Comparison of ENCODE assay signal across 8 cellular contexts in the genomic region with DNA sequence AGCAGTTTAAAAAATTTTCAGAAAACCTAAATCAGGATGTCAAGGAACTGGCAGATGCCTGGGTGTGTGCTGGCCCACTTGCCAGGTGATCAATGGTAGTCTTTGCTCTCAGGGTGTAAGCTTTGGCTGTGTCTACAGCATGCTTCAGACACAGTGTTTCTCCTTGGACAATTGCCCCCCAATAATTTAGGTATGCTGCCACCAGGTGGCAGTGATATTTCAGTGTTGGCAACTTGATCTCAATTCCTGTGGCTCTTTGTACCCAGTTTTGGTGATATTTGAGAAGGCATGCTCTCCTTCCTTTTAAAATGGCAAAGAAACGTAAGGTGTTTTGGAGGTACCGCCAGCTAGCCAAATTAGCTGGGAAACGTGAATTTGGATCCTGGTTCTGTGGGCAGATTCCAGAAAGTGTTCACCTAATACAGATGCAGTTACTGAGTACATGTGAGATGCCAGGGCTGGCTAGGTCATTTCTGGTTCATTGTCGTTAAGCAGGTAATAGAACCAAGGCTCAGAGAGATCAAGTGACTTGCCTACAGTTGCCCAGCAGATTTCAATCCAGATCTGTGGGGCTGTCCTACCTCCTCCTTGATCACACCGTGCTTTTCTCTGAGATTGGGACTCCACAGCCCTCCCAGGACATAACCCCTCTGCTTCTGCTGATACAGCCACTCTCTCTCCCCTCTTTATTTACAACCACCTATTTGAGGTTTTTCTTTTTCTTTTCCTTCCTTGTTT.
DNase-seq lines count a peak whose midpoint lies in the region; ATAC-seq, FAIRE-seq and TF ChIP-seq lines count a peak whose summit lies in the region.

No MANE protein-coding gene starts in this region.

- H3K4me3 Mint-ChIP-seq in activated CD4-positive, alpha-beta T cell treated with anti-CD3 and anti-CD28 coated beads, Interleukin-2, amount 10 ng/mL, durations not matched to agents 24 days and 14 days, result no peak overlapping the region

- peak in 1 of 5 donors; percentile 29 for DNase-seq in heart left ventricle
- no peak for DNase-seq in right atrium auricular region (ENCODE audit: low spot score)
- peak; percentile 61 for DNase-seq in NCI-H1694 treated with DMSO at 0.1 percent for 48 hours (lab: John Stamatoyannopoulos, UW)
- peak; percentile 89 for DNase-seq in activated CD4-positive, alpha-beta T cell treated with anti-CD3 and anti-CD28 coated beads, Interleukin-2, amount 10 ng/mL, durations not matched to agents 24 days and 14 days
- no peak for DNase-seq in H1 (ENCODE audit: low read depth in 1 of 2, low spot score in 2 of 2)
- no peak for DNase-seq in upper lobe of right lung

- no peak overlapping the region for H3K4me3 ChIP-seq in heart left ventricle
- H3K4me3 ChIP-seq in right atrium auricular region, result no peak overlapping the region
- H3K4me3 ChIP-seq in H1 (ENCODE audit: extremely low read depth in 1 of 4, insufficient read depth in 2 of 4, low read depth in 3 of 4, low read length in 4 of 4), result no peak overlapping the region
- H3K4me3 ChIP-seq in neural cell (ENCODE audit: low read length), result no peak overlapping the region
- no peak overlapping the region for H3K4me3 ChIP-seq in upper lobe of right lung

- H3K18ac ChIP-seq in H1 (ENCODE audit: extremely low read depth, low read length), result no peak overlapping the region

- no peaks in the 10 kb centered on the region for H3K9me3 ChIP-seq in heart left ventricle
- no peaks in the 10 kb centered on the region for H3K9me3 ChIP-seq in right atrium auricular region
- no peaks in the 10 kb centered on the region for H3K9me3 ChIP-seq in H1 (ENCODE audit: insufficient read depth in 2 of 2, low read depth in 1 of 2, low read length in 1 of 2)
- H3K9me3 ChIP-seq in neural cell (ENCODE audit: low read length), result no peaks in the 10 kb centered on the region
- no peaks in the 10 kb centered on the region for H3K9me3 ChIP-seq in upper lobe of right lung

- no peak overlapping the region for H2BK120ac ChIP-seq in H1 (replicated peaks; ENCODE audit: low read depth, low read length)

- H3K4ac ChIP-seq in H1 (replicated peaks; ENCODE audit: insufficient read length, low read depth, low read length), result no peak overlapping the region

- H3K36me3 ChIP-seq in heart left ventricle (peaks cover 0 to 37% (median 0%) of the 10 kb centered on the region in 9 donors), right atrium auricular region (no peaks in the 10 kb centered on the region), H1 (ENCODE audit: control insufficient read depth in 2 of 4, insufficient read depth in 4 of 4, low read length in 3 of 4) (no peaks in the 10 kb centered on the region), neural cell (ENCODE audit: insufficient read depth, low read length) (peaks cover 6% of the 10 kb centered on the region), upper lobe of right lung (peaks cover 19% of the 10 kb centered on the region)

- no peak overlapping the region for H3K27ac ChIP-seq in heart left ventricle
- no peak overlapping the region for H3K27ac ChIP-seq in right atrium auricular region
- H3K27ac ChIP-seq in H1 (ENCODE audit: low read depth, low read length), result no peak overlapping the region
- H3K27ac ChIP-seq in neural cell (ENCODE audit: low read length), result no peak overlapping the region
- H3K27ac ChIP-seq in upper lobe of right lung, result no peak overlapping the region

- H3F3A ChIP-seq in neural cell (ENCODE audit: insufficient read depth, low read length, poor library complexity, severe bottlenecking), result no peaks in the 10 kb centered on the region

- H3K9me3 Mint-ChIP-seq in activated CD4-positive, alpha-beta T cell treated with anti-CD3 and anti-CD28 coated beads, Interleukin-2, amount 10 ng/mL, durations not matched to agents 24 days and 14 days, result no peaks in the 10 kb centered on the region

- H4K5ac ChIP-seq in H1 (ENCODE audit: insufficient read length, low read depth, low read length), result no peak overlapping the region

- peaks cover 4 to 9% of the 10 kb centered on the region in 2 experiments for H4K20me1 ChIP-seq in H1 (replicated peaks in 1 of 2; ENCODE audit: control insufficient read depth in 1 of 2, insufficient read depth in 2 of 2, low read length in 2 of 2)
- H4K20me1 ChIP-seq in neural cell (ENCODE audit: insufficient read depth), result no peaks in the 10 kb centered on the region

- H3K4me1 Mint-ChIP-seq in activated CD4-positive, alpha-beta T cell treated with anti-CD3 and anti-CD28 coated beads, Interleukin-2, amount 10 ng/mL, durations not matched to agents 24 days and 14 days, result peaks cover 26% of the 10 kb centered on the region

- no peak for TF ChIP-seq EP300 in H1 (IDR thresholded peaks at IDR 0.05; ENCODE audit: borderline replicate concordance in 1 of 2, low read depth in 2 of 2, low read length in 2 of 2)
- no peak for TF ChIP-seq EP300 in neural cell (conservative IDR thresholded peaks at IDR 0.05; ENCODE audit: poor library complexity, severe bottlenecking)

- no peak overlapping the region for H2BK12ac ChIP-seq in H1 (ENCODE audit: low read depth, low read length)

- TF ChIP-seq RAD21 in H1 (IDR thresholded peaks at IDR 0.05 in 1 of 2, conservative IDR thresholded peaks at IDR 0.05 in 1 of 2; ENCODE audit: low read depth in 2 of 2, low read length in 2 of 2), result peak; percentile 82 to 83
- TF ChIP-seq RAD21 in neural cell (conservative IDR thresholded peaks at IDR 0.05), result peak; percentile 62

- no peak for TF ChIP-seq POLR2A in heart left ventricle (IDR thresholded peaks at IDR 0.05)
- TF ChIP-seq POLR2A in H1 (IDR thresholded peaks at IDR 0.05; ENCODE audit: control extremely low read depth in 1 of 2, low read depth in 2 of 2, low read length in 2 of 2), result no peak

- no peak for FAIRE-seq in H1 (lab: Jason Lieb, UNC)

- H3K27ac Mint-ChIP-seq in activated CD4-positive, alpha-beta T cell treated with anti-CD3 and anti-CD28 coated beads, Interleukin-2, amount 10 ng/mL, durations not matched to agents 24 days and 14 days, result peak overlapping the region; percentile 68

- TF ChIP-seq CTCF in heart left ventricle (IDR thresholded peaks at IDR 0.05) (peak; percentile 39 to 67 (median 55)), right atrium auricular region (IDR thresholded peaks at IDR 0.05) (peak in 1 of 2 donors; percentile 69), H1 (IDR thresholded peaks at IDR 0.05; ENCODE audit: control extremely low read depth in 1 of 3, insufficient read depth in 1 of 3, low read depth in 1 of 3, low read length in 3 of 3) (peak in 2 of 3 experiments; percentile 67 to 69; a peak in 3 of 4 replicates), neural cell (IDR thresholded peaks at IDR 0.05; ENCODE audit: poor library complexity, severe bottlenecking) (peak; percentile 63), upper lobe of right lung (IDR thresholded peaks at IDR 0.05) (peak; percentile 60)

- H3K27me3 Mint-ChIP-seq in activated CD4-positive, alpha-beta T cell treated with anti-CD3 and anti-CD28 coated beads, Interleukin-2, amount 10 ng/mL, durations not matched to agents 24 days and 14 days, result no peaks in the 10 kb centered on the region

- H2AFZ ChIP-seq in H1 (ENCODE audit: low read length) (no peak overlapping the region), neural cell (ENCODE audit: low read depth, low read length) (no peak overlapping the region)

- no peak overlapping the region for H4K8ac ChIP-seq in H1 (ENCODE audit: extremely low read depth, insufficient read depth, low read length)

- no peak for ATAC-seq in heart left ventricle
- ATAC-seq in upper lobe of right lung, result peak; percentile 41
- ATAC-seq in GM19395 (IDR thresholded peaks at IDR 0.05; ENCODE audit: unreplicated experiment), result no peak

- H4K91ac ChIP-seq in H1 (replicated peaks; ENCODE audit: insufficient read length, low read length), result no peak overlapping the region

- intact Hi-C loops in heart left ventricle (cut with DNase I) (loop anchor here (1.0 to 10.0 kb wide), 9 partner anchors 71 to 221 kb away; partner anchors contain the start of gene CMIP (in 1 of the 10)), upper lobe of right lung (cut with DNase I) (no loop called here)
- intact Hi-C loops in activated CD4-positive, alpha-beta T cell treated with anti-CD3 and anti-CD28 coated beads, Interleukin-2, amount 10 ng/mL, durations not matched to agents 24 days and 14 days (cut with micrococcal nuclease), result loop anchor here (1.0 to 5.0 kb wide), 5 partner anchors 9 to 257 kb away; no protein-coding TSS in a partner anchor

- no peaks in the 10 kb centered on the region for H3K9me2 ChIP-seq in neural cell (ENCODE audit: insufficient read depth, low read length)

- H3K9ac ChIP-seq in H1 (replicated peaks in 1 of 4; ENCODE audit: extremely low read depth in 1 of 4, low read depth in 3 of 4, low read length in 3 of 4), result no peak overlapping the region
- no peak overlapping the region for H3K9ac ChIP-seq in neural cell (ENCODE audit: low read length)

- H2BK5ac ChIP-seq in H1 (ENCODE audit: low read depth, low read length), result no peak overlapping the region

- no peak overlapping the region for H3K23ac ChIP-seq in H1 (ENCODE audit: insufficient read length)

- CTCF ChIA-PET in H1 (lab: Charles Lee; ENCODE audit: partially characterized antibody), result interaction anchor here (0.6 to 11.1 kb wide), 25 partner anchors 8 to 219 kb away, joined by 3 to 134 read pairs (median 7); no protein-coding TSS in a partner anchor

- H3K79me2 ChIP-seq in H1 (ENCODE audit: control insufficient read depth in 1 of 2, insufficient read depth in 2 of 2, low read length in 2 of 2) (peaks cover 0 to 11% of the 10 kb centered on the region in 2 experiments; a peak in 2 of 4 replicates), neural cell (replicated peaks; ENCODE audit: insufficient read depth, low read length) (no peaks in the 10 kb centered on the region)

- POLR2A ChIA-PET in H1 (lab: Charles Lee; ENCODE audit: partially characterized antibody), result interaction anchor here (0.8 to 3.3 kb wide), 2 partner anchors 7 to 10 kb away, joined by 3 to 14 read pairs; no protein-coding TSS in a partner anchor

- H3K4me1 ChIP-seq in heart left ventricle (peaks cover 0 to 18% (median 13%) of the 10 kb centered on the region in 12 donors), right atrium auricular region (peaks cover 0 to 13% of the 10 kb centered on the region in 2 donors), H1 (replicated peaks in 1 of 4; ENCODE audit: control insufficient read depth in 3 of 4, insufficient read depth in 4 of 4, low read length in 3 of 4) (peaks cover 0 to 3% (median 1%) of the 10 kb centered on the region in 4 experiments; a peak in 3 of 7 replicates), upper lobe of right lung (peaks cover 14% of the 10 kb centered on the region)

- H2AK5ac ChIP-seq in H1 (ENCODE audit: low read depth, low read length), result no peak overlapping the region

- H3K23me2 ChIP-seq in H1 (ENCODE audit: low read depth, low read length), result peaks cover 11% of the 10 kb centered on the region; the same call in 1 of the 2 replicates

- no peak overlapping the region for H3K56ac ChIP-seq in H1 (replicated peaks; ENCODE audit: insufficient read length, low read depth, low read length)

- 81 to 85% (median 82%) methylated on average over 5 of the region's 5 CpGs for WGBS in heart left ventricle, 4 donors
- 81% methylated on average over 5 of the region's 5 CpGs; no CpG with 5 or more reads in 1 of the 2 experiments for WGBS in H1 (ENCODE audit: extremely low coverage in 1 of 2, insufficient coverage in 1 of 2, insufficient read length in 1 of 2, insufficient replicate concordance in 2 of 2, low coverage in 1 of 2, low lambda C conversion rate in 2 of 2, missing lambda C conversion rate in 1 of 2), 2 experiments

- peaks cover 11% of the 10 kb centered on the region; the same call in 1 of the 2 replicates for H3K79me1 ChIP-seq in H1 (ENCODE audit: low read depth, low read length)

- no peak overlapping the region for H2BK20ac ChIP-seq in H1 (ENCODE audit: low read length)

- no peak overlapping the region for H3K4me2 ChIP-seq in H1 (ENCODE audit: insufficient read depth in 1 of 2, low read depth in 2 of 2, low read length in 2 of 2)
- H3K4me2 ChIP-seq in neural cell (ENCODE audit: low read length), result no peak overlapping the region

- no peak overlapping the region for H2BK15ac ChIP-seq in H1 (ENCODE audit: low read length)

- peaks cover 5% of the 10 kb centered on the region for H3K36me3 Mint-ChIP-seq in activated CD4-positive, alpha-beta T cell treated with anti-CD3 and anti-CD28 coated beads, Interleukin-2, amount 10 ng/mL, durations not matched to agents 24 days and 14 days (ENCODE audit: low read depth)

- H3K27me3 ChIP-seq in heart left ventricle (no peaks in the 10 kb centered on the region), right atrium auricular region (no peaks in the 10 kb centered on the region), H1 (replicated peaks in 1 of 4; ENCODE audit: control insufficient read depth in 3 of 4, extremely low read depth in 1 of 4, insufficient read depth in 3 of 4, low read length in 3 of 4) (no peaks in the 10 kb centered on the region), neural cell (ENCODE audit: insufficient read depth, low read depth, low read length) (no peaks in the 10 kb centered on the region), upper lobe of right lung (no peaks in the 10 kb centered on the region)

- no peak overlapping the region for H3K14ac ChIP-seq in H1 (ENCODE audit: insufficient read length)

Comparison
In these comparisons a context has a peak if more than half of its experiments do, and no peak if none do; other contexts are left out.
1. DNase-seq: peak in NCI-H1694 treated with DMSO at 0.1 percent for 48 hours (single experiment) and activated CD4-positive, alpha-beta T cell treated with anti-CD3 and anti-CD28 coated beads, Interleukin-2, amount 10 ng/mL, durations not matched to agents 24 days and 14 days (single experiment); none in right atrium auricular region (single experiment), H1 (0 of 2) and upper lobe of right lung (single experiment).